In the genomic region with DNA sequence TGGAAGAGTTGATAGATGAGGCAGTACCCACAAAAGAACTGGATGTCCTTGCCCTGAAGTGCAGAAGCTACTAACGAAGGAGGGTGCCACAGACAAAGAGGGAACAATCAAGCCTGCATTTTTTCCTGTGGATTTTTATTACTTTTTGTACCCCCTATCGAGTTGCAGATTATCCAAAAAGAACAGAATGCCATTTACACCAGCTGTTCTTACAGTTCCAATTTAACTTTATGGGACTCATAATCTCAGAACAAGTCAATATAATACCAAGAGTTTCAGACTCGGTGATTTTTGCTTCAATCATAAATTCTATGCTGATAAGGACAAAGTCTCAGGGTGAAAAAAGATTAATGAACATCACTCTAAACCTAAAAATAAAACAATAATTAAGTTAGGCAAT, we compare ENCODE assay signal across 21 cellular contexts. TPM values are rescaled to one million over a fixed set of nuclear protein-coding genes. Genes with fewer than 3 reads are reported as not detected.
"Had no signal": no experiment of that assay in that cellular context is flagged by ENCODE, and none has a peak within 500 bp of the region (broad histone marks: within the 10 kb centered on the region; RNA-seq: fewer than 3 reads in every experiment).

No MANE protein-coding gene starts in this region.

- DNase-seq: effector memory CD8-positive, alpha-beta T cell; gastrocnemius medialis; heart right ventricle; hypothalamus; kidney glomerular epithelial cell; naive thymus-derived CD8-positive, alpha-beta T cell; ovary; right lobe of liver; spleen; stimulated activated CD4-positive, alpha-beta T cell treated with anti-CD3 and anti-CD28 coated beads, Interleukin-15, amount 100 ng/mL, for 24 hours; stimulated activated CD4-positive, alpha-beta T cell treated with anti-CD3 and anti-CD28 coated beads, Interleukin-1b, Interleukin-23, amount 100 ng/mL, for 48 hours; stimulated activated CD4-positive, alpha-beta T cell treated with anti-CD3 and anti-CD28 coated beads, Interleukin-4, amount 100 ng/mL, for 24 hours had no signal

- H3K9me3 ChIP-seq: esophagus muscularis mucosa, gastrocnemius medialis, heart right ventricle, mucosa of descending colon, ovary, right lobe of liver, spleen, tibial nerve had no signal

- H3K9me3 Mint-ChIP-seq: dendritic cell treated with granulocyte-macrophage colony-stimulating factor and Interleukin-4, amounts not matched to agents 40 ng/mL and 50 ng/mL, for 4 days; effector memory CD8-positive, alpha-beta T cell; naive thymus-derived CD8-positive, alpha-beta T cell; neural crest cell; stimulated activated memory B cell treated with anti-CD40 and anti-IgM and Interleukin-4, amounts not matched to agents 10 μg/mL and 1 μg/mL and 100 μg/mL, for 72 hours; stimulated activated naive CD8-positive, alpha-beta T cell treated with anti-CD3 and anti-CD28 coated beads, Interleukin-15, Interleukin-2, amounts not matched to agents 100 ng/mL and 50 ng/mL, for 24 hours had no signal

- H3K27me3 ChIP-seq: esophagus muscularis mucosa, gastrocnemius medialis, ovary, right lobe of liver, tibial nerve had no signal

- H3K36me3 ChIP-seq: esophagus muscularis mucosa, gastrocnemius medialis, heart right ventricle, ovary, right lobe of liver, spleen, tibial nerve had no signal

- H3K4me3 Mint-ChIP-seq: dendritic cell treated with granulocyte-macrophage colony-stimulating factor and Interleukin-4, amounts not matched to agents 40 ng/mL and 50 ng/mL, for 4 days; effector memory CD8-positive, alpha-beta T cell; naive thymus-derived CD8-positive, alpha-beta T cell; neural crest cell; stimulated activated memory B cell treated with anti-CD40 and anti-IgM and Interleukin-4, amounts not matched to agents 10 μg/mL and 1 μg/mL and 100 μg/mL, for 72 hours; stimulated activated naive CD8-positive, alpha-beta T cell treated with anti-CD3 and anti-CD28 coated beads, Interleukin-15, Interleukin-2, amounts not matched to agents 100 ng/mL and 50 ng/mL, for 24 hours had no signal

- H3K36me3 Mint-ChIP-seq: naive thymus-derived CD8-positive, alpha-beta T cell; stimulated activated memory B cell treated with anti-CD40 and anti-IgM and Interleukin-4, amounts not matched to agents 10 μg/mL and 1 μg/mL and 100 μg/mL, for 72 hours had no signal

- H3K27ac ChIP-seq: epithelial cell of prostate, esophagus muscularis mucosa, gastrocnemius medialis, heart right ventricle, ovary, right lobe of liver, tibial nerve had no signal

- ATAC-seq: effector memory CD8-positive, alpha-beta T cell; gastrocnemius medialis; heart right ventricle; mucosa of descending colon; naive thymus-derived CD8-positive, alpha-beta T cell; right lobe of liver; stimulated activated memory B cell treated with anti-CD40 and anti-IgM and Interleukin-4, amounts not matched to agents 10 μg/mL and 1 μg/mL and 100 μg/mL, for 72 hours had no signal

- H3K27ac Mint-ChIP-seq: dendritic cell treated with granulocyte-macrophage colony-stimulating factor and Interleukin-4, amounts not matched to agents 40 ng/mL and 50 ng/mL, for 4 days; effector memory CD8-positive, alpha-beta T cell; naive thymus-derived CD8-positive, alpha-beta T cell; progenitor cell of endocrine pancreas; stimulated activated memory B cell treated with anti-CD40 and anti-IgM and Interleukin-4, amounts not matched to agents 10 μg/mL and 1 μg/mL and 100 μg/mL, for 72 hours; stimulated activated naive CD8-positive, alpha-beta T cell treated with anti-CD3 and anti-CD28 coated beads, Interleukin-15, Interleukin-2, amounts not matched to agents 100 ng/mL and 50 ng/mL, for 24 hours had no signal

- H3K4me3 ChIP-seq: esophagus muscularis mucosa, gastrocnemius medialis, heart right ventricle, mucosa of descending colon, ovary, right lobe of liver, spleen, tibial nerve had no signal

RNA-seq across cellular contexts. Expression of a gene that starts 4.0 kb away (rescaled TPM):
- total RNA-seq: naive thymus-derived CD8-positive, alpha-beta T cell had no signal
